In genomic region chr1:67390041-67390887, GRCh38 we compare ENCODE assay signal across 2 cellular contexts.
TF ChIP-seq lines count a peak whose summit lies in the region.

No MANE protein-coding gene starts in this region.

TF ChIP-seq in GM23338, 12 proteins besides CTCF, POLR2A, EP300 and RAD21:
- no peak for TF ChIP-seq ETS1 (IDR thresholded peaks at IDR 0.05)
- no peak for TF ChIP-seq POLR2AphosphoS5 (IDR thresholded peaks at IDR 0.05; ENCODE audit: low read depth)
- no peak for TF ChIP-seq ZNF462 (CRISPR knock-in tag; IDR thresholded peaks at IDR 0.05)
- TF ChIP-seq ZNF114 (CRISPR knock-in tag; IDR thresholded peaks at IDR 0.05) = no peak
- no peak for TF ChIP-seq EZH2phosphoT487 (IDR thresholded peaks at IDR 0.05; ENCODE audit: unreplicated experiment)

TF ChIP-seq in endothelial cell of umbilical vein, 7 proteins besides CTCF, POLR2A, EP300 and RAD21:
- no peak for TF ChIP-seq MYC (IDR thresholded peaks at IDR 0.05; ENCODE audit: low read depth, low read length)
- TF ChIP-seq FOS (IDR thresholded peaks at IDR 0.05; ENCODE audit: borderline replicate concordance, insufficient read depth, low read length) = no peak
- TF ChIP-seq JUN (IDR thresholded peaks at IDR 0.05; ENCODE audit: borderline replicate concordance, insufficient read depth, insufficient read length, low read depth) = no peak
- no peak for TF ChIP-seq EZH2 (IDR thresholded peaks at IDR 0.05; ENCODE audit: borderline replicate concordance, low read depth, low read length, severe bottlenecking)
- no peak for TF ChIP-seq POLR2AphosphoS5 (IDR thresholded peaks at IDR 0.05; ENCODE audit: insufficient read depth, low read depth, low read length)
- TF ChIP-seq MAX (IDR thresholded peaks at IDR 0.05; ENCODE audit: insufficient read depth, insufficient read length) = no peak
- TF ChIP-seq GATA2 (IDR thresholded peaks at IDR 0.05; ENCODE audit: insufficient read depth, insufficient read length, low read depth, low read length) = no peak
